Comparison of ENCODE assay signal across 17 cellular contexts in genomic region chr10:78905940-78906308, GRCh38.
A peak's percentile ranks its signal among the peaks of the same experiment; 100 is the strongest.
DNase-seq lines count a peak whose midpoint lies in the region; TF ChIP-seq lines count a peak whose summit lies in the region.
"Had no signal": no experiment of that assay in that cellular context is flagged by ENCODE, and none has a peak within 500 bp of the region (broad histone marks: within the 10 kb centered on the region; RNA-seq: fewer than 3 reads in every experiment).

No MANE protein-coding gene starts in this region.

- BruUV-seq in Calu3 (replicated peaks; lab: Mats Ljungman, UMichigan), result no TSS peak

- no peaks in the 10 kb centered on the region for H3K9me3 Mint-ChIP-seq in activated CD4-positive, alpha-beta T cell treated with anti-CD3 and anti-CD28 coated beads, Interleukin-2, amount 10 ng/mL, durations not matched to agents 7 days and 5 days
- H3K9me3 Mint-ChIP-seq in Calu3 (ENCODE audit: low read depth, unreplicated experiment), result no peaks in the 10 kb centered on the region
- H3K9me3 Mint-ChIP-seq: activated B cell treated with CpG ODN at 0.5 μM for 24 hours; brain; CD4-positive, alpha-beta memory T cell; stimulated activated naive B cell treated with anti-CD40 and anti-IgM and Interleukin-4, amounts not matched to agents 10 μg/mL and 1 μg/mL and 100 μg/mL, for 72 hours had no signal

- H3K27me3 ChIP-seq in adrenal gland, result no peaks in the 10 kb centered on the region
- H3K27me3 ChIP-seq: uterus had no signal

- H3K36me3 Mint-ChIP-seq in activated CD4-positive, alpha-beta T cell treated with anti-CD3 and anti-CD28 coated beads, Interleukin-2, amount 10 ng/mL, durations not matched to agents 7 days and 5 days (ENCODE audit: low read depth), result no peaks in the 10 kb centered on the region
- H3K36me3 Mint-ChIP-seq in Calu3 (ENCODE audit: insufficient read depth, unreplicated experiment), result no peaks in the 10 kb centered on the region
- H3K36me3 Mint-ChIP-seq: brain; CD4-positive, alpha-beta memory T cell; stimulated activated naive B cell treated with anti-CD40 and anti-IgM and Interleukin-4, amounts not matched to agents 10 μg/mL and 1 μg/mL and 100 μg/mL, for 72 hours had no signal

- H3K27me3 Mint-ChIP-seq in activated CD4-positive, alpha-beta T cell treated with anti-CD3 and anti-CD28 coated beads, Interleukin-2, amount 10 ng/mL, durations not matched to agents 7 days and 5 days, result no peaks in the 10 kb centered on the region
- H3K27me3 Mint-ChIP-seq in Calu3 (ENCODE audit: unreplicated experiment), result peaks cover 29% of the 10 kb centered on the region
- H3K27me3 Mint-ChIP-seq: brain had no signal

- no peak overlapping the region for H3K4me3 Mint-ChIP-seq in activated CD4-positive, alpha-beta T cell treated with anti-CD3 and anti-CD28 coated beads, Interleukin-2, amount 10 ng/mL, durations not matched to agents 7 days and 5 days
- H3K4me3 Mint-ChIP-seq in Calu3 (ENCODE audit: low read depth, unreplicated experiment), result no peak overlapping the region
- H3K4me3 Mint-ChIP-seq: activated B cell treated with CpG ODN at 0.5 μM for 24 hours; brain; CD4-positive, alpha-beta memory T cell; stimulated activated naive B cell treated with anti-CD40 and anti-IgM and Interleukin-4, amounts not matched to agents 10 μg/mL and 1 μg/mL and 100 μg/mL, for 72 hours had no signal

- H3K4me1 Mint-ChIP-seq in activated CD4-positive, alpha-beta T cell treated with anti-CD3 and anti-CD28 coated beads, Interleukin-2, amount 10 ng/mL, durations not matched to agents 7 days and 5 days, result no peaks in the 10 kb centered on the region
- no peaks in the 10 kb centered on the region for H3K4me1 Mint-ChIP-seq in Calu3 (ENCODE audit: low read depth, unreplicated experiment)
- H3K4me1 Mint-ChIP-seq: activated B cell treated with CpG ODN at 0.5 μM for 24 hours; CD4-positive, alpha-beta memory T cell; stimulated activated naive B cell treated with anti-CD40 and anti-IgM and Interleukin-4, amounts not matched to agents 10 μg/mL and 1 μg/mL and 100 μg/mL, for 72 hours had no signal

- intact Hi-C loops in adrenal gland (cut with DNase I), result no loop called here
- intact Hi-C loops in Calu3 (cut with micrococcal nuclease; ENCODE audit: unreplicated experiment), result no loop called here

- POLR2A ChIA-PET in activated CD4-positive, alpha-beta T cell treated with anti-CD3 and anti-CD28 coated beads, Interleukin-2, amount 10 ng/mL, durations not matched to agents 7 days and 5 days (lab: Charles Lee), result no interaction called here

- no peak overlapping the region for H3K4me3 ChIP-seq in adrenal gland
- H3K4me3 ChIP-seq: uterus had no signal

- H3K36me3 ChIP-seq in adrenal gland (replicated peaks in 1 of 2), result no peaks in the 10 kb centered on the region
- H3K36me3 ChIP-seq: uterus had no signal

- H3K27ac ChIP-seq in adrenal gland, result no peak overlapping the region
- H3K27ac ChIP-seq: uterus had no signal

- peaks cover 0 to 9% of the 10 kb centered on the region in 2 donors for H3K4me1 ChIP-seq in adrenal gland (replicated peaks in 1 of 2)
- H3K4me1 ChIP-seq: uterus had no signal

- 87 to 100% (median 90%) methylated on average over 1 to 12 of the region's 12 CpGs for WGBS in adrenal gland, 4 donors

- no peak overlapping the region for H3K27ac Mint-ChIP-seq in activated CD4-positive, alpha-beta T cell treated with anti-CD3 and anti-CD28 coated beads, Interleukin-2, amount 10 ng/mL, durations not matched to agents 7 days and 5 days
- no peak overlapping the region for H3K27ac Mint-ChIP-seq in Calu3 (ENCODE audit: unreplicated experiment)
- H3K27ac Mint-ChIP-seq: activated B cell treated with CpG ODN at 0.5 μM for 24 hours; CD4-positive, alpha-beta memory T cell; stimulated activated naive B cell treated with anti-CD40 and anti-IgM and Interleukin-4, amounts not matched to agents 10 μg/mL and 1 μg/mL and 100 μg/mL, for 72 hours had no signal

- H3K9me3 ChIP-seq in adrenal gland (replicated peaks in 1 of 3), result no peaks in the 10 kb centered on the region
- H3K9me3 ChIP-seq: uterus had no signal

- CTCF ChIA-PET in activated CD4-positive, alpha-beta T cell treated with anti-CD3 and anti-CD28 coated beads, Interleukin-2, amount 10 ng/mL, durations not matched to agents 7 days and 5 days (lab: Charles Lee), result interaction anchor here (0.5 to 1.2 kb wide), 2 partner anchors 10 to 1578 kb away, joined by 3 read pairs; no protein-coding TSS in a partner anchor
- CTCF ChIA-PET in Calu3 (lab: Charles Lee), result no interaction called here

- TF ChIP-seq POLR2A in adrenal gland (IDR thresholded peaks at IDR 0.05), result no peak

- no peak for TF ChIP-seq CTCF in adrenal gland (IDR thresholded peaks at IDR 0.05)
- TF ChIP-seq CTCF in Calu3 (IDR thresholded peaks at IDR 0.05; ENCODE audit: unreplicated experiment), result no peak

- DNase-seq in NCI-H2171 treated with DMSO at 0.1 percent for 48 hours (lab: John Stamatoyannopoulos, UW) (peak; percentile 51), NCI-H2171 (lab: John Stamatoyannopoulos, UW) (no peak), NCI-H146 (lab: John Stamatoyannopoulos, UW) (peak; percentile 93), adrenal gland (peak in 4 of 7 donors; percentile 9 to 43 (median 12)), retina (peak; percentile 42), SIG-M5 (lab: John Stamatoyannopoulos, UW) (no peak), Calu3 (no peak)
- no peak for DNase-seq in activated CD4-positive, alpha-beta T cell treated with anti-CD3 and anti-CD28 coated beads, Interleukin-2, amount 10 ng/mL, durations not matched to agents 7 days and 5 days
- DNase-seq: activated B cell treated with CpG ODN at 0.5 μM for 24 hours; activated naive CD4-positive, alpha-beta T cell; CD4-positive, alpha-beta memory T cell; GDM1; RPMI8226; stimulated activated naive B cell treated with anti-CD40 and anti-IgM and Interleukin-4, amounts not matched to agents 10 μg/mL and 1 μg/mL and 100 μg/mL, for 72 hours; T-helper 1 cell had no signal

Comparison
In these comparisons a context has a peak if more than half of its experiments do, and no peak if none do; other contexts are left out.
1. DNase-seq: peak in NCI-H2171 treated with DMSO at 0.1 percent for 48 hours (single experiment), NCI-H146 (single experiment), adrenal gland (4 of 7) and retina (single experiment); none in NCI-H2171 (single experiment), SIG-M5 (single experiment), activated CD4-positive, alpha-beta T cell treated with anti-CD3 and anti-CD28 coated beads, Interleukin-2, amount 10 ng/mL, durations not matched to agents 7 days and 5 days (single experiment) and Calu3 (single experiment).